Comparison of ENCODE assay signal across 1 cellular context in genomic region chr2:11393711-11394236, GRCh38.
TF ChIP-seq lines count a peak whose summit lies in the region.

No MANE protein-coding gene starts in this region.

TF ChIP-seq in GM23338, 12 proteins besides CTCF, POLR2A, EP300 and RAD21 (continued from another document):
- TF ChIP-seq, protein P1, sequence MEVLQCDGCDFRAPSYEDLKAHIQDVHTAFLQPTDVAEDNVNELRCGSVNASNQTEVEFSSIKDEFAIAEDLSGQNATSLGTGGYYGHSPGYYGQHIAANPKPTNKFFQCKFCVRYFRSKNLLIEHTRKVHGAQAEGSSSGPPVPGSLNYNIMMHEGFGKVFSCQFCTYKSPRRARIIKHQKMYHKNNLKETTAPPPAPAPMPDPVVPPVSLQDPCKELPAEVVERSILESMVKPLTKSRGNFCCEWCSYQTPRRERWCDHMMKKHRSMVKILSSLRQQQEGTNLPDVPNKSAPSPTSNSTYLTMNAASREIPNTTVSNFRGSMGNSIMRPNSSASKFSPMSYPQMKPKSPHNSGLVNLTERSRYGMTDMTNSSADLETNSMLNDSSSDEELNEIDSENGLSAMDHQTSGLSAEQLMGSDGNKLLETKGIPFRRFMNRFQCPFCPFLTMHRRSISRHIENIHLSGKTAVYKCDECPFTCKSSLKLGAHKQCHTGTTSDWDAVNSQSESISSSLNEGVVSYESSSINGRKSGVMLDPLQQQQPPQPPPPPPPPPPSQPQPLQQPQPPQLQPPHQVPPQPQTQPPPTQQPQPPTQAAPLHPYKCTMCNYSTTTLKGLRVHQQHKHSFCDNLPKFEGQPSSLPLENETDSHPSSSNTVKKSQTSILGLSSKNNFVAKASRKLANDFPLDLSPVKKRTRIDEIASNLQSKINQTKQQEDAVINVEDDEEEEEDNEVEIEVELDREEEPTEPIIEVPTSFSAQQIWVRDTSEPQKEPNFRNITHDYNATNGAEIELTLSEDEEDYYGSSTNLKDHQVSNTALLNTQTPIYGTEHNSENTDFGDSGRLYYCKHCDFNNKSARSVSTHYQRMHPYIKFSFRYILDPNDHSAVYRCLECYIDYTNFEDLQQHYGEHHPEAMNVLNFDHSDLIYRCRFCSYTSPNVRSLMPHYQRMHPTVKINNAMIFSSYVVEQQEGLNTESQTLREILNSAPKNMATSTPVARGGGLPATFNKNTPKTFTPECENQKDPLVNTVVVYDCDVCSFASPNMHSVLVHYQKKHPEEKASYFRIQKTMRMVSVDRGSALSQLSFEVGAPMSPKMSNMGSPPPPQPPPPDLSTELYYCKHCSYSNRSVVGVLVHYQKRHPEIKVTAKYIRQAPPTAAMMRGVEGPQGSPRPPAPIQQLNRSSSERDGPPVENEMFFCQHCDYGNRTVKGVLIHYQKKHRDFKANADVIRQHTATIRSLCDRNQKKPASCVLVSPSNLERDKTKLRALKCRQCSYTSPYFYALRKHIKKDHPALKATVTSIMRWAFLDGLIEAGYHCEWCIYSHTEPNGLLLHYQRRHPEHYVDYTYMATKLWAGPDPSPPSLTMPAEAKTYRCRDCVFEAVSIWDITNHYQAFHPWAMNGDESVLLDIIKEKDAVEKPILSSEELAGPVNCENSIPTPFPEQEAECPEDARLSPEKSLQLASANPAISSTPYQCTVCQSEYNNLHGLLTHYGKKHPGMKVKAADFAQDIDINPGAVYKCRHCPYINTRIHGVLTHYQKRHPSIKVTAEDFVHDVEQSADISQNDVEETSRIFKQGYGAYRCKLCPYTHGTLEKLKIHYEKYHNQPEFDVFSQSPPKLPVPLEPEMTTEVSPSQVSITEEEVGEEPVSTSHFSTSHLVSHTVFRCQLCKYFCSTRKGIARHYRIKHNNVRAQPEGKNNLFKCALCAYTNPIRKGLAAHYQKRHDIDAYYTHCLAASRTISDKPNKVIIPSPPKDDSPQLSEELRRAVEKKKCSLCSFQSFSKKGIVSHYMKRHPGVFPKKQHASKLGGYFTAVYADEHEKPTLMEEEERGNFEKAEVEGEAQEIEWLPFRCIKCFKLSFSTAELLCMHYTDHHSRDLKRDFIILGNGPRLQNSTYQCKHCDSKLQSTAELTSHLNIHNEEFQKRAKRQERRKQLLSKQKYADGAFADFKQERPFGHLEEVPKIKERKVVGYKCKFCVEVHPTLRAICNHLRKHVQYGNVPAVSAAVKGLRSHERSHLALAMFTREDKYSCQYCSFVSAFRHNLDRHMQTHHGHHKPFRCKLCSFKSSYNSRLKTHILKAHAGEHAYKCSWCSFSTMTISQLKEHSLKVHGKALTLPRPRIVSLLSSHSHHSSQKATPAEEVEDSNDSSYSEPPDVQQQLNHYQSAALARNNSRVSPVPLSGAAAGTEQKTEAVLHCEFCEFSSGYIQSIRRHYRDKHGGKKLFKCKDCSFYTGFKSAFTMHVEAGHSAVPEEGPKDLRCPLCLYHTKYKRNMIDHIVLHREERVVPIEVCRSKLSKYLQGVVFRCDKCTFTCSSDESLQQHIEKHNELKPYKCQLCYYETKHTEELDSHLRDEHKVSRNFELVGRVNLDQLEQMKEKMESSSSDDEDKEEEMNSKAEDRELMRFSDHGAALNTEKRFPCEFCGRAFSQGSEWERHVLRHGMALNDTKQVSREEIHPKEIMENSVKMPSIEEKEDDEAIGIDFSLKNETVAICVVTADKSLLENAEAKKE (CRISPR knock-in tag; IDR thresholded peaks at IDR 0.05) = no peak
- TF ChIP-seq POLR2AphosphoS5 (IDR thresholded peaks at IDR 0.05; ENCODE audit: low read depth) (no peak), JUNB (IDR thresholded peaks at IDR 0.05; ENCODE audit: unreplicated experiment) (no peak)
